9 cellular contexts compared by ENCODE assay signal in genomic region chr3:23959147-23959900, GRCh38. TPM values are rescaled to one million over a fixed set of nuclear protein-coding genes. Genes with fewer than 3 reads are reported as not detected.
DNase-seq lines count a peak whose midpoint lies in the region; ATAC-seq and TF ChIP-seq lines count a peak whose summit lies in the region.
"Had no signal": no experiment of that assay in that cellular context is flagged by ENCODE, and none has a peak within 500 bp of the region (broad histone marks: within the 10 kb centered on the region; RNA-seq: fewer than 3 reads in every experiment).

No MANE protein-coding gene starts in this region.

- peak overlapping the region; percentile 68 for H3K27ac ChIP-seq in fibroblast of lung (ENCODE audit: insufficient read depth, low read length)

- TF ChIP-seq CTCF in fibroblast of lung (conservative IDR thresholded peaks at IDR 0.05 in 1 of 2, IDR thresholded peaks at IDR 0.05 in 1 of 2; ENCODE audit: low read depth in 1 of 2, low read length in 2 of 2): no peak

- peak; percentile 65 to 82 for ATAC-seq in activated CD4-positive, CD25-positive, alpha-beta regulatory T cell treated with anti-CD3 and anti-CD28 coated beads, Interleukin-2, amount 50 U/mL, for 24 hours
- ATAC-seq in stimulated activated memory B cell treated with anti-CD40 and anti-IgM and Interleukin-4, amounts not matched to agents 10 μg/mL and 1 μg/mL and 100 μg/mL, for 72 hours: no peak
- ATAC-seq in HG02623 (IDR thresholded peaks at IDR 0.05; ENCODE audit: unreplicated experiment): no peak

- no peak overlapping the region for H2AFZ ChIP-seq in fibroblast of lung (ENCODE audit: low read length)

- peaks cover 4% of the 10 kb centered on the region for H3K36me3 ChIP-seq in fibroblast of lung (ENCODE audit: control insufficient read depth, insufficient read depth, low read length)

- H3K36me3 Mint-ChIP-seq in stimulated activated memory B cell treated with anti-CD40 and anti-IgM and Interleukin-4, amounts not matched to agents 10 μg/mL and 1 μg/mL and 100 μg/mL, for 72 hours: peaks cover 38% of the 10 kb centered on the region

- no peak overlapping the region for H3K9ac ChIP-seq in fibroblast of lung (ENCODE audit: insufficient read depth, low read length)

- no peaks in the 10 kb centered on the region for H3K9me3 ChIP-seq in fibroblast of lung (ENCODE audit: control insufficient read depth, insufficient read depth, low read depth, low read length)

- no peaks in the 10 kb centered on the region for H3K27me3 ChIP-seq in fibroblast of lung (ENCODE audit: control insufficient read depth, insufficient read depth, low read length)

- H3K4me1 ChIP-seq in fibroblast of lung (ENCODE audit: control insufficient read depth, extremely low read depth, insufficient read depth, low read length): peaks cover 16% of the 10 kb centered on the region

- H3K4me3 Mint-ChIP-seq in stimulated activated memory B cell treated with anti-CD40 and anti-IgM and Interleukin-4, amounts not matched to agents 10 μg/mL and 1 μg/mL and 100 μg/mL, for 72 hours: no peak overlapping the region
- H3K4me3 Mint-ChIP-seq: brain had no signal

- H3K4me1 Mint-ChIP-seq in stimulated activated memory B cell treated with anti-CD40 and anti-IgM and Interleukin-4, amounts not matched to agents 10 μg/mL and 1 μg/mL and 100 μg/mL, for 72 hours: peaks cover 17% of the 10 kb centered on the region
- H3K4me1 Mint-ChIP-seq: brain had no signal

- no peaks in the 10 kb centered on the region for H4K20me1 ChIP-seq in fibroblast of lung (ENCODE audit: control insufficient read depth, extremely low read depth, insufficient read depth, low read length)

- no peak overlapping the region for H3K4me3 ChIP-seq in fibroblast of lung (replicated peaks in 1 of 4; ENCODE audit: control extremely low read depth in 1 of 4, insufficient read depth in 1 of 4, low read depth in 3 of 4, low read length in 4 of 4)

- peak overlapping the region; percentile 20 for H3K4me2 ChIP-seq in fibroblast of lung (ENCODE audit: extremely low read depth, insufficient read depth, low read length)

- peak overlapping the region; percentile 49 for H3K27ac Mint-ChIP-seq in stimulated activated memory B cell treated with anti-CD40 and anti-IgM and Interleukin-4, amounts not matched to agents 10 μg/mL and 1 μg/mL and 100 μg/mL, for 72 hours
- H3K27ac Mint-ChIP-seq: brain had no signal

- no peaks in the 10 kb centered on the region for H3K9me3 Mint-ChIP-seq in stimulated activated memory B cell treated with anti-CD40 and anti-IgM and Interleukin-4, amounts not matched to agents 10 μg/mL and 1 μg/mL and 100 μg/mL, for 72 hours
- H3K9me3 Mint-ChIP-seq: brain had no signal

- DNase-seq in activated CD4-positive, CD25-positive, alpha-beta regulatory T cell treated with anti-CD3 and anti-CD28 coated beads, Interleukin-2, amount 50 U/mL, for 72 hours: no peak
- DNase-seq in SW480 (ENCODE audit: low spot score): peak; percentile 16
- DNase-seq in fibroblast of lung (ENCODE audit: low read depth in 2 of 2): peak; percentile 88 to 94
- DNase-seq in 8988T: no peak
- no peak for DNase-seq in NCI-H1092 treated with DMSO at 0.1 percent for 48 hours (lab: John Stamatoyannopoulos, UW)

- H3K79me2 ChIP-seq in fibroblast of lung (ENCODE audit: control insufficient read depth, insufficient read depth, low read length): peaks cover 21% of the 10 kb centered on the region

- H3K27me3 Mint-ChIP-seq in stimulated activated memory B cell treated with anti-CD40 and anti-IgM and Interleukin-4, amounts not matched to agents 10 μg/mL and 1 μg/mL and 100 μg/mL, for 72 hours: no peaks in the 10 kb centered on the region

RNA-seq across cellular contexts. Expression of gene NR1D2, which starts 14.2 kb away (rescaled TPM):
- 55.7 and 85.2 TPM in 2 replicates for total RNA-seq in fibroblast of lung
- 27.7 and 41.5 TPM in 2 replicates for polyA plus RNA-seq in fibroblast of lung
- 20.1 and 28.0 TPM in 2 replicates for polyA plus RNA-seq in fibroblast of lung (2012)
- polyA minus RNA-seq in fibroblast of lung (ENCODE audit: low replicate concordance): 7.0 and 9.1 TPM in 2 replicates

RNA-seq across cellular contexts. Expression of gene RPL15, which starts 42.4 kb away (rescaled TPM):
- 1,860 and 3,172 TPM in 2 replicates for total RNA-seq in fibroblast of lung
- polyA plus RNA-seq in fibroblast of lung: 3,646 and 3,720 TPM in 2 replicates
- polyA plus RNA-seq in fibroblast of lung (2012): 2,674 and 3,021 TPM in 2 replicates
- 893 and 1,136 TPM in 2 replicates for polyA minus RNA-seq in fibroblast of lung (ENCODE audit: low replicate concordance)

RNA-seq across cellular contexts. Expression of gene NKIRAS1, which starts 42.5 kb away (rescaled TPM):
- 17.8 and 18.2 TPM in 2 replicates for total RNA-seq in fibroblast of lung
- 13.6 and 15.8 TPM in 2 replicates for polyA plus RNA-seq in fibroblast of lung
- 9.4 and 9.9 TPM in 2 replicates for polyA plus RNA-seq in fibroblast of lung (2012)
- 3.6 TPM in 1 of 2 replicates, not detected in the other for polyA minus RNA-seq in fibroblast of lung (ENCODE audit: low replicate concordance)

Comparison
In these comparisons a context has a peak if more than half of its experiments do, and no peak if none do; other contexts are left out.
1. ATAC-seq: peak in activated CD4-positive, CD25-positive, alpha-beta regulatory T cell treated with anti-CD3 and anti-CD28 coated beads, Interleukin-2, amount 50 U/mL, for 24 hours (2 of 2); none in stimulated activated memory B cell treated with anti-CD40 and anti-IgM and Interleukin-4, amounts not matched to agents 10 μg/mL and 1 μg/mL and 100 μg/mL, for 72 hours (single experiment) and HG02623 (single experiment).
2. DNase-seq: peak in SW480 (single experiment) and fibroblast of lung (2 of 2); none in activated CD4-positive, CD25-positive, alpha-beta regulatory T cell treated with anti-CD3 and anti-CD28 coated beads, Interleukin-2, amount 50 U/mL, for 72 hours (single experiment), 8988T (single experiment) and NCI-H1092 treated with DMSO at 0.1 percent for 48 hours (single experiment).